Comparison of ENCODE assay signal across 1 cellular context in genomic region chr4:156971623-156972369, GRCh38.
TF ChIP-seq lines count a peak whose summit lies in the region.

Gene PDGFC, minus strand, starts transcription at chr4:156971799. Its CDS starts 896 bp downstream, at chr4:156970903.

TF ChIP-seq in HEK293, 187 proteins besides CTCF, POLR2A, EP300 and RAD21 (continued from another document):
- no peak for TF ChIP-seq ZBTB49 (tag by site-specific recombination; IDR thresholded peaks at IDR 0.05; ENCODE audit: low read depth)
